Comparison of ENCODE assay signal across 2 cellular contexts in the genomic region with DNA sequence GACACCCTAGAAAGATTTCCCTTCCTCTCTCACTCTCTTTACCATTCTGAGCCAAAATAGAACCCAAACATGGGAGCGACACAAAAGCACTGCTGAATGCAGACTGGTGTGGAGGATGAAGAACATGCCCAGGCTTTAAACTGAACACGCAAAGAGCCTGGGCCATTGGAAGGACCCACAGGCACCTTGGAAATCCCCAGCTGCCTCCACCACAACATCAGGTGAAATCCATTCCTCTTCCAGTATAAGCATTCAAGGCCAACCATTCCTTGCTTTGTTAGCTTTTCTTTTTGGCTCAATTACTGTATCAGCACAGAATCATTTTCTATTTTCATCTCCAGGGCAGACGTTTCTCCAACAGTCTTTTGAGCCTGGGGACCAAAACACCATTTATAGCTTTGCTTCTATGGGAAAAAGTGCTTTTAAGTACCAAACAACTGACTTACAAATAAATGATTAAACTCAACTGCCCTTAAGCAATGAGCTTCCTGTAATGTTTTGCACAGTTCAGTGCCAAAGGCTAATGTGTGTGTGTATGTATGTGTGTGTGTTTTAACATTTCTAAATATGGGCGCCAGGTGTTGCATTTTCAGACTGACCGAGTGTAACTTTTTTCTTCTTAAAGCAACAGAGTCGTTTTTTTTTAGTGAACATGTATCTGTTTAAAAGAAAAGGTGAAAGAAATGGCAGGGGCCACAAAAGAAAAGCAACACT.
TF ChIP-seq lines count a peak whose summit lies in the region.

No MANE protein-coding gene starts in this region.

TF ChIP-seq in GM23338, 12 proteins besides CTCF, POLR2A, EP300 and RAD21:
- TF ChIP-seq EZH2phosphoT487 (IDR thresholded peaks at IDR 0.05; ENCODE audit: unreplicated experiment) (no peak), EZH2 (IDR thresholded peaks at IDR 0.05; ENCODE audit: low read depth, unreplicated experiment) (no peak), CREB1 (CRISPR knock-in tag; IDR thresholded peaks at IDR 0.05; ENCODE audit: low read depth) (no peak), ZNF331 (CRISPR knock-in tag; IDR thresholded peaks at IDR 0.05; ENCODE audit: low read depth) (no peak), POLR2AphosphoS5 (IDR thresholded peaks at IDR 0.05; ENCODE audit: low read depth) (no peak)
- TF ChIP-seq, protein P1, sequence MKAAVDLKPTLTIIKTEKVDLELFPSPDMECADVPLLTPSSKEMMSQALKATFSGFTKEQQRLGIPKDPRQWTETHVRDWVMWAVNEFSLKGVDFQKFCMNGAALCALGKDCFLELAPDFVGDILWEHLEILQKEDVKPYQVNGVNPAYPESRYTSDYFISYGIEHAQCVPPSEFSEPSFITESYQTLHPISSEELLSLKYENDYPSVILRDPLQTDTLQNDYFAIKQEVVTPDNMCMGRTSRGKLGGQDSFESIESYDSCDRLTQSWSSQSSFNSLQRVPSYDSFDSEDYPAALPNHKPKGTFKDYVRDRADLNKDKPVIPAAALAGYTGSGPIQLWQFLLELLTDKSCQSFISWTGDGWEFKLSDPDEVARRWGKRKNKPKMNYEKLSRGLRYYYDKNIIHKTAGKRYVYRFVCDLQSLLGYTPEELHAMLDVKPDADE (IDR thresholded peaks at IDR 0.05): no peak

TF ChIP-seq in H1, 55 proteins besides CTCF, POLR2A, EP300 and RAD21:
- TF ChIP-seq, protein P2, sequence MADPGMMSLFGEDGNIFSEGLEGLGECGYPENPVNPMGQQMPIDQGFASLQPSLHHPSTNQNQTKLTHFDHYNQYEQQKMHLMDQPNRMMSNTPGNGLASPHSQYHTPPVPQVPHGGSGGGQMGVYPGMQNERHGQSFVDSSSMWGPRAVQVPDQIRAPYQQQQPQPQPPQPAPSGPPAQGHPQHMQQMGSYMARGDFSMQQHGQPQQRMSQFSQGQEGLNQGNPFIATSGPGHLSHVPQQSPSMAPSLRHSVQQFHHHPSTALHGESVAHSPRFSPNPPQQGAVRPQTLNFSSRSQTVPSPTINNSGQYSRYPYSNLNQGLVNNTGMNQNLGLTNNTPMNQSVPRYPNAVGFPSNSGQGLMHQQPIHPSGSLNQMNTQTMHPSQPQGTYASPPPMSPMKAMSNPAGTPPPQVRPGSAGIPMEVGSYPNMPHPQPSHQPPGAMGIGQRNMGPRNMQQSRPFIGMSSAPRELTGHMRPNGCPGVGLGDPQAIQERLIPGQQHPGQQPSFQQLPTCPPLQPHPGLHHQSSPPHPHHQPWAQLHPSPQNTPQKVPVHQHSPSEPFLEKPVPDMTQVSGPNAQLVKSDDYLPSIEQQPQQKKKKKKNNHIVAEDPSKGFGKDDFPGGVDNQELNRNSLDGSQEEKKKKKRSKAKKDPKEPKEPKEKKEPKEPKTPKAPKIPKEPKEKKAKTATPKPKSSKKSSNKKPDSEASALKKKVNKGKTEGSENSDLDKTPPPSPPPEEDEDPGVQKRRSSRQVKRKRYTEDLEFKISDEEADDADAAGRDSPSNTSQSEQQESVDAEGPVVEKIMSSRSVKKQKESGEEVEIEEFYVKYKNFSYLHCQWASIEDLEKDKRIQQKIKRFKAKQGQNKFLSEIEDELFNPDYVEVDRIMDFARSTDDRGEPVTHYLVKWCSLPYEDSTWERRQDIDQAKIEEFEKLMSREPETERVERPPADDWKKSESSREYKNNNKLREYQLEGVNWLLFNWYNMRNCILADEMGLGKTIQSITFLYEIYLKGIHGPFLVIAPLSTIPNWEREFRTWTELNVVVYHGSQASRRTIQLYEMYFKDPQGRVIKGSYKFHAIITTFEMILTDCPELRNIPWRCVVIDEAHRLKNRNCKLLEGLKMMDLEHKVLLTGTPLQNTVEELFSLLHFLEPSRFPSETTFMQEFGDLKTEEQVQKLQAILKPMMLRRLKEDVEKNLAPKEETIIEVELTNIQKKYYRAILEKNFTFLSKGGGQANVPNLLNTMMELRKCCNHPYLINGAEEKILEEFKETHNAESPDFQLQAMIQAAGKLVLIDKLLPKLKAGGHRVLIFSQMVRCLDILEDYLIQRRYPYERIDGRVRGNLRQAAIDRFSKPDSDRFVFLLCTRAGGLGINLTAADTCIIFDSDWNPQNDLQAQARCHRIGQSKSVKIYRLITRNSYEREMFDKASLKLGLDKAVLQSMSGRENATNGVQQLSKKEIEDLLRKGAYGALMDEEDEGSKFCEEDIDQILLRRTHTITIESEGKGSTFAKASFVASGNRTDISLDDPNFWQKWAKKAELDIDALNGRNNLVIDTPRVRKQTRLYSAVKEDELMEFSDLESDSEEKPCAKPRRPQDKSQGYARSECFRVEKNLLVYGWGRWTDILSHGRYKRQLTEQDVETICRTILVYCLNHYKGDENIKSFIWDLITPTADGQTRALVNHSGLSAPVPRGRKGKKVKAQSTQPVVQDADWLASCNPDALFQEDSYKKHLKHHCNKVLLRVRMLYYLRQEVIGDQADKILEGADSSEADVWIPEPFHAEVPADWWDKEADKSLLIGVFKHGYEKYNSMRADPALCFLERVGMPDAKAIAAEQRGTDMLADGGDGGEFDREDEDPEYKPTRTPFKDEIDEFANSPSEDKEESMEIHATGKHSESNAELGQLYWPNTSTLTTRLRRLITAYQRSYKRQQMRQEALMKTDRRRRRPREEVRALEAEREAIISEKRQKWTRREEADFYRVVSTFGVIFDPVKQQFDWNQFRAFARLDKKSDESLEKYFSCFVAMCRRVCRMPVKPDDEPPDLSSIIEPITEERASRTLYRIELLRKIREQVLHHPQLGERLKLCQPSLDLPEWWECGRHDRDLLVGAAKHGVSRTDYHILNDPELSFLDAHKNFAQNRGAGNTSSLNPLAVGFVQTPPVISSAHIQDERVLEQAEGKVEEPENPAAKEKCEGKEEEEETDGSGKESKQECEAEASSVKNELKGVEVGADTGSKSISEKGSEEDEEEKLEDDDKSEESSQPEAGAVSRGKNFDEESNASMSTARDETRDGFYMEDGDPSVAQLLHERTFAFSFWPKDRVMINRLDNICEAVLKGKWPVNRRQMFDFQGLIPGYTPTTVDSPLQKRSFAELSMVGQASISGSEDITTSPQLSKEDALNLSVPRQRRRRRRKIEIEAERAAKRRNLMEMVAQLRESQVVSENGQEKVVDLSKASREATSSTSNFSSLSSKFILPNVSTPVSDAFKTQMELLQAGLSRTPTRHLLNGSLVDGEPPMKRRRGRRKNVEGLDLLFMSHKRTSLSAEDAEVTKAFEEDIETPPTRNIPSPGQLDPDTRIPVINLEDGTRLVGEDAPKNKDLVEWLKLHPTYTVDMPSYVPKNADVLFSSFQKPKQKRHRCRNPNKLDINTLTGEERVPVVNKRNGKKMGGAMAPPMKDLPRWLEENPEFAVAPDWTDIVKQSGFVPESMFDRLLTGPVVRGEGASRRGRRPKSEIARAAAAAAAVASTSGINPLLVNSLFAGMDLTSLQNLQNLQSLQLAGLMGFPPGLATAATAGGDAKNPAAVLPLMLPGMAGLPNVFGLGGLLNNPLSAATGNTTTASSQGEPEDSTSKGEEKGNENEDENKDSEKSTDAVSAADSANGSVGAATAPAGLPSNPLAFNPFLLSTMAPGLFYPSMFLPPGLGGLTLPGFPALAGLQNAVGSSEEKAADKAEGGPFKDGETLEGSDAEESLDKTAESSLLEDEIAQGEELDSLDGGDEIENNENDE (IDR thresholded peaks at IDR 0.05; ENCODE audit: insufficient replicate concordance, low read length): no peak
- no peak for TF ChIP-seq GTF2F1 (IDR thresholded peaks at IDR 0.05; ENCODE audit: borderline replicate concordance, low read depth, low read length)
- no peak for TF ChIP-seq TAF1 (IDR thresholded peaks at IDR 0.05; ENCODE audit: low read depth, low read length)
- TF ChIP-seq HDAC2 (IDR thresholded peaks at IDR 0.05; ENCODE audit: borderline replicate concordance in 1 of 2, low read depth in 2 of 2, low read length in 2 of 2): no peak
- no peak for TF ChIP-seq RXRA (IDR thresholded peaks at IDR 0.05; ENCODE audit: insufficient read depth, low read depth, low read length)
- no peak for TF ChIP-seq SIRT6 (IDR thresholded peaks at IDR 0.05; ENCODE audit: low read length)
- no peak for TF ChIP-seq PHF8 (conservative IDR thresholded peaks at IDR 0.05; ENCODE audit: low read depth, low read length)
- TF ChIP-seq EGR1 (IDR thresholded peaks at IDR 0.05; ENCODE audit: borderline replicate concordance, low read depth, low read length): no peak
- no peak for TF ChIP-seq SRF (IDR thresholded peaks at IDR 0.05; ENCODE audit: low read depth, low read length)
- no peak for TF ChIP-seq CBX5 (IDR thresholded peaks at IDR 0.05; ENCODE audit: low read depth, low read length)
- TF ChIP-seq GABPA (IDR thresholded peaks at IDR 0.05; ENCODE audit: borderline replicate concordance, insufficient read depth, low read length): no peak
- TF ChIP-seq, protein P3, sequence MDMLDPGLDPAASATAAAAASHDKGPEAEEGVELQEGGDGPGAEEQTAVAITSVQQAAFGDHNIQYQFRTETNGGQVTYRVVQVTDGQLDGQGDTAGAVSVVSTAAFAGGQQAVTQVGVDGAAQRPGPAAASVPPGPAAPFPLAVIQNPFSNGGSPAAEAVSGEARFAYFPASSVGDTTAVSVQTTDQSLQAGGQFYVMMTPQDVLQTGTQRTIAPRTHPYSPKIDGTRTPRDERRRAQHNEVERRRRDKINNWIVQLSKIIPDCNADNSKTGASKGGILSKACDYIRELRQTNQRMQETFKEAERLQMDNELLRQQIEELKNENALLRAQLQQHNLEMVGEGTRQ (IDR thresholded peaks at IDR 0.05; ENCODE audit: low read length): no peak
- TF ChIP-seq ASH2L (IDR thresholded peaks at IDR 0.05; ENCODE audit: low read length): no peak
- no peak for TF ChIP-seq KDM5A (IDR thresholded peaks at IDR 0.05; ENCODE audit: low read length)
- TF ChIP-seq KDM1A (IDR thresholded peaks at IDR 0.05; ENCODE audit: borderline replicate concordance, low read length): no peak
- TF ChIP-seq, protein P4, sequence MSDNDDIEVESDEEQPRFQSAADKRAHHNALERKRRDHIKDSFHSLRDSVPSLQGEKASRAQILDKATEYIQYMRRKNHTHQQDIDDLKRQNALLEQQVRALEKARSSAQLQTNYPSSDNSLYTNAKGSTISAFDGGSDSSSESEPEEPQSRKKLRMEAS (IDR thresholded peaks at IDR 0.05): no peak
- TF ChIP-seq SIX5 (IDR thresholded peaks at IDR 0.05; ENCODE audit: low read depth, low read length): no peak
- TF ChIP-seq JUND (IDR thresholded peaks at IDR 0.05; ENCODE audit: low read length): no peak
- TF ChIP-seq SIN3A (conservative IDR thresholded peaks at IDR 0.05 in 1 of 2, IDR thresholded peaks at IDR 0.05 in 1 of 2; ENCODE audit: low read depth in 1 of 2, low read length in 2 of 2): no peak
